In genomic region chr2:219087371-219087770, GRCh38 we compare ENCODE assay signal across 25 cellular contexts. TPM values are rescaled to one million over a fixed set of nuclear protein-coding genes. Genes with fewer than 3 reads are reported as not detected.
DNase-seq lines count a peak whose midpoint lies in the region; ATAC-seq, FAIRE-seq and TF ChIP-seq lines count a peak whose summit lies in the region.
"Had no signal": no experiment of that assay in that cellular context is flagged by ENCODE, and none has a peak within 500 bp of the region (broad histone marks: within the 10 kb centered on the region; RNA-seq: fewer than 3 reads in every experiment).

No MANE protein-coding gene starts in this region.

- DNase-seq in GM23338 (ENCODE audit: low spot score): no peak
- DNase-seq in NCI-H524 treated with DMSO at 0.1 percent for 48 hours (lab: John Stamatoyannopoulos, UW): peak; percentile 32
- DNase-seq in left kidney (ENCODE audit: low read depth, low spot score): peak; percentile 63
- no peak for DNase-seq in left ventricle myocardium inferior
- no peak for DNase-seq in H54 (ENCODE audit: insufficient read length, low spot score)
- DNase-seq in foreskin keratinocyte: no peak
- DNase-seq: 8988T; AML-193; C1 segment of cervical spinal cord; Calu3; CD8-positive, alpha-beta memory T cell; DMS53; GDM1; H9; HFFc6; NCI-H1105; NCI-H2107; NCI-H2227 treated with DMSO at 0.1 percent for 48 hours; NCI-H510A; NCI-H774; Right ventricle myocardium superior had no signal

- H3K9me3 Mint-ChIP-seq in GM23338: no peaks in the 10 kb centered on the region
- no peaks in the 10 kb centered on the region for H3K9me3 Mint-ChIP-seq in activated T-helper 17 cell treated with anti-CD3 and anti-CD28 coated beads, Interleukin-2, amount 50 U/mL, for 72 hours
- H3K9me3 Mint-ChIP-seq: CD8-positive, alpha-beta memory T cell had no signal

- peaks cover 11% of the 10 kb centered on the region; the same call in 1 of the 2 replicates for H4K20me1 ChIP-seq in GM23338 (replicated peaks; ENCODE audit: insufficient read depth)

- peak overlapping the region; percentile 32; the same call in 1 of the 2 replicates for H3K4me2 ChIP-seq in GM23338
- H3K4me2 ChIP-seq: KMS-11 had no signal

- peaks cover 4% of the 10 kb centered on the region for H3K27me3 Mint-ChIP-seq in GM23338 (ENCODE audit: insufficient read depth, low read depth, poor library complexity)
- H3K27me3 Mint-ChIP-seq in activated T-helper 17 cell treated with anti-CD3 and anti-CD28 coated beads, Interleukin-2, amount 50 U/mL, for 72 hours: no peaks in the 10 kb centered on the region
- H3K27me3 Mint-ChIP-seq: CD8-positive, alpha-beta memory T cell had no signal

- no peaks in the 10 kb centered on the region for H3K9me3 ChIP-seq in left ventricle myocardium inferior (replicated peaks)

- no peaks in the 10 kb centered on the region for H3F3A ChIP-seq in GM23338 (replicated peaks; ENCODE audit: low read depth)

- peak; percentile 58 for ATAC-seq in GM23338
- ATAC-seq in activated T-helper 17 cell treated with anti-CD3 and anti-CD28 coated beads, Interleukin-2, amount 50 U/mL, for 72 hours (replicated peaks): no peak
- ATAC-seq in HG02840 (IDR thresholded peaks at IDR 0.05; ENCODE audit: low FRiP score, unreplicated experiment): no peak
- no peak for ATAC-seq in foreskin keratinocyte

- H3K27ac Mint-ChIP-seq in GM23338: no peak overlapping the region
- H3K27ac Mint-ChIP-seq in activated T-helper 17 cell treated with anti-CD3 and anti-CD28 coated beads, Interleukin-2, amount 50 U/mL, for 72 hours: peak overlapping the region; percentile 53
- H3K27ac Mint-ChIP-seq: CD8-positive, alpha-beta memory T cell; H9; HFFc6 had no signal

- no peaks in the 10 kb centered on the region for H3K27me3 ChIP-seq in GM23338 (ENCODE audit: insufficient read depth)
- no peaks in the 10 kb centered on the region for H3K27me3 ChIP-seq in left ventricle myocardium inferior (ENCODE audit: low read depth)
- no peaks in the 10 kb centered on the region for H3K27me3 ChIP-seq in foreskin keratinocyte

- H3K4me3 ChIP-seq in GM23338: no peak overlapping the region
- no peak overlapping the region for H3K4me3 ChIP-seq in left ventricle myocardium inferior

- H3K4me1 ChIP-seq in GM23338 (ENCODE audit: insufficient read depth): peaks cover 10% of the 10 kb centered on the region
- H3K4me1 ChIP-seq in left ventricle myocardium inferior: peaks cover 9% of the 10 kb centered on the region
- no peaks in the 10 kb centered on the region for H3K4me1 ChIP-seq in foreskin keratinocyte

- H3K36me3 Mint-ChIP-seq in GM23338 (ENCODE audit: low read depth): no peaks in the 10 kb centered on the region
- peaks cover 11% of the 10 kb centered on the region for H3K36me3 Mint-ChIP-seq in activated T-helper 17 cell treated with anti-CD3 and anti-CD28 coated beads, Interleukin-2, amount 50 U/mL, for 72 hours (ENCODE audit: low read depth)

- no peak overlapping the region for H2AFZ ChIP-seq in GM23338

- H3K36me3 ChIP-seq in GM23338 (ENCODE audit: insufficient read depth) (no peaks in the 10 kb centered on the region), left ventricle myocardium inferior (no peaks in the 10 kb centered on the region)

- no peak overlapping the region for H3K4me3 Mint-ChIP-seq in GM23338
- no peak overlapping the region for H3K4me3 Mint-ChIP-seq in activated T-helper 17 cell treated with anti-CD3 and anti-CD28 coated beads, Interleukin-2, amount 50 U/mL, for 72 hours
- H3K4me3 Mint-ChIP-seq: CD8-positive, alpha-beta memory T cell; H9; HFFc6 had no signal

- no peaks in the 10 kb centered on the region for H3K79me2 ChIP-seq in GM23338 (replicated peaks; ENCODE audit: insufficient read depth)

- intact Hi-C loops in left ventricle myocardium inferior (cut with micrococcal nuclease): no loop called here

- H3K9me2 ChIP-seq in GM23338 (ENCODE audit: insufficient read depth): no peaks in the 10 kb centered on the region

- peaks cover 19% of the 10 kb centered on the region for H3K4me1 Mint-ChIP-seq in GM23338
- H3K4me1 Mint-ChIP-seq in activated T-helper 17 cell treated with anti-CD3 and anti-CD28 coated beads, Interleukin-2, amount 50 U/mL, for 72 hours: peaks cover 5% of the 10 kb centered on the region

- no peak for TF ChIP-seq POLR2A in H54 (IDR thresholded peaks at IDR 0.05; ENCODE audit: low read depth, low read length)

- H3K27ac ChIP-seq in GM23338 (ENCODE audit: low read depth) (no peak overlapping the region), left ventricle myocardium inferior (replicated peaks) (no peak overlapping the region), foreskin keratinocyte (no peak overlapping the region)
- H3K27ac ChIP-seq: KMS-11 had no signal

- no peak for TF ChIP-seq CTCF in GM23338 (conservative IDR thresholded peaks at IDR 0.05; ENCODE audit: low read depth in 2 of 2)
- TF ChIP-seq CTCF in left ventricle myocardium inferior (IDR thresholded peaks at IDR 0.05; ENCODE audit: borderline replicate concordance): no peak
- TF ChIP-seq CTCF in foreskin keratinocyte (conservative IDR thresholded peaks at IDR 0.05): no peak

- FAIRE-seq in H54 (lab: Jason Lieb, UNC): no peak

TF ChIP-seq in GM23338, 12 proteins besides CTCF, POLR2A, EP300 and RAD21 (continues in another document):
- TF ChIP-seq JUNB (IDR thresholded peaks at IDR 0.05; ENCODE audit: unreplicated experiment) (no peak), ZNF331 (CRISPR knock-in tag; IDR thresholded peaks at IDR 0.05; ENCODE audit: low read depth) (no peak), EZH2 (IDR thresholded peaks at IDR 0.05; ENCODE audit: low read depth, unreplicated experiment) (no peak), NANOG (IDR thresholded peaks at IDR 0.05; ENCODE audit: borderline replicate concordance) (no peak)

RNA-seq across cellular contexts. Expression of gene IHH, which starts 26.6 kb away (rescaled TPM):
- not detected in 2 replicates for total RNA-seq in GM23338 (2014; rRNA removed; shearing (Covaris generic))
- not detected in 2 replicates for polyA plus RNA-seq in GM23338 (2016; fragmentation: Nextera tagmentation; extraction: Ambion mirVana)
- total RNA-seq in activated T-helper 17 cell treated with anti-CD3 and anti-CD28 coated beads, Interleukin-2, amount 50 U/mL, for 72 hours: under 1 TPM; 0.28 to 0.29 TPM
- not detected for total RNA-seq in left ventricle myocardium inferior
- not detected in 2 replicates for total RNA-seq in foreskin keratinocyte
- 0.04 TPM in 1 of 2 replicates, not detected in the other for polyA plus RNA-seq in foreskin keratinocyte
- total RNA-seq: CD8-positive, alpha-beta memory T cell; H9; HFFc6; IMR-90; Right ventricle myocardium superior had no signal
- polyA plus RNA-seq: CD8-positive, alpha-beta memory T cell; IMR-90 had no signal

RNA-seq across cellular contexts. Expression of gene CFAP65, which starts 46.1 kb away (rescaled TPM):
- total RNA-seq in GM23338 (2014; rRNA removed; shearing (Covaris generic)): 0.23 and 0.38 TPM in 2 replicates
- polyA plus RNA-seq in GM23338 (2016; fragmentation: Nextera tagmentation; extraction: Ambion mirVana) (0.37 and 0.74 TPM in 2 replicates), foreskin keratinocyte (not detected in 2 replicates)
- total RNA-seq in activated T-helper 17 cell treated with anti-CD3 and anti-CD28 coated beads, Interleukin-2, amount 50 U/mL, for 72 hours: not detected
- total RNA-seq in left ventricle myocardium inferior (not detected), foreskin keratinocyte (not detected in 2 replicates)
- total RNA-seq: CD8-positive, alpha-beta memory T cell; HFFc6; IMR-90; Right ventricle myocardium superior had no signal
- polyA plus RNA-seq: CD8-positive, alpha-beta memory T cell; IMR-90 had no signal

Comparison
In these comparisons a context has a peak if more than half of its experiments do, and no peak if none do; other contexts are left out.
1. DNase-seq: peak in NCI-H524 treated with DMSO at 0.1 percent for 48 hours (single experiment) and left kidney (single experiment); none in GM23338 (single experiment), left ventricle myocardium inferior (single experiment), H54 (single experiment) and foreskin keratinocyte (0 of 2).